6 cellular contexts compared by ENCODE assay signal in the genomic region with DNA sequence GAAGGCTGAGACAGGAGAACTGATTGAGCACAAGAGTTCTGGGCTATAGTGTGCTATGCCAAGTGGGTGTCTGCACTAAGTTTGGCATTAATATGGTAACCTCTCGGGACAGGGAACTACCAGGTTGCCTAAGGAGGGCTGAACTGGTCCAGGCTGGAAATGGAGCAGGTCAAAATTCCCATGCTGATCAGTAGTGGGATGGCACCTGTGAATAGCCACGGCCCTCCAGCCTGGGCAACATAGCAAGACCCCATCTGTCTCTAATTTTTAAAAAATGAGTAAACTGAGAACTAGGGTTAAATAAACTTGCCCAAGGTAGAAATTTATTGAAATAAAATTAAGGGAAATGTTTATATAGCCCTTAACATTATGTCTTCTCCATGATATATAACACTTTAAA.
"Had no signal": no experiment of that assay in that cellular context is flagged by ENCODE, and none has a peak within 500 bp of the region (broad histone marks: within the 10 kb centered on the region; RNA-seq: fewer than 3 reads in every experiment).

No MANE protein-coding gene starts in this region.

- DNase-seq: GDM1, GF-D8 had no signal

- H3K4me3 ChIP-seq: GM12878 had no signal

- FAIRE-seq: GM12878, GM12892, GM18507, GM19239 had no signal

- ATAC-seq: GM12878 had no signal
